Comparison of ENCODE assay signal across 10 cellular contexts in the genomic region with DNA sequence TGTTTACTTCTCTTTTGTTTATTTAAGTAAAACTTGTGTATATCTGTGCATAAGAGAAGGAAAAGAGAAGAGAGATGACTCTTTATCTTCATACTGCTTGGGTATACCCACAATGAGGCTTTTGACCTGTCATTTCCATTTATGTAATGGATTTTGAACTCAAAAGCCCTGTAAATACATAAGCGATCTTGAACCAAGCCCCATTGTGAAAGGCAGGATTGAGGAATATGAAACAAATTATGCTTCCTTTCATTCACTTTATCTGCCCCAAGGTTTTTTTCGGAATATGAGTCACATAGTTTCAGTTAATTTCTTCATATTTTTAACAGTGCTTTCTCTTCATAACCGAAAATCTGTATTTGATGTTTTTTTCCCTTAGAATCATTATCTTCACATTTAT. TPM values are rescaled to one million over a fixed set of nuclear protein-coding genes. Genes with fewer than 3 reads are reported as not detected.
DNase-seq lines count a peak whose midpoint lies in the region; ATAC-seq and TF ChIP-seq lines count a peak whose summit lies in the region.
"Had no signal": no experiment of that assay in that cellular context is flagged by ENCODE, and none has a peak within 500 bp of the region (broad histone marks: within the 10 kb centered on the region; RNA-seq: fewer than 3 reads in every experiment).

No MANE protein-coding gene starts in this region.

- H3K27ac ChIP-seq in CD4-positive, alpha-beta T cell (ENCODE audit: low read depth, low read length): no peak overlapping the region
- H3K27ac ChIP-seq in neutrophil: peak overlapping the region; percentile 49
- no peak overlapping the region for H3K27ac ChIP-seq in effector memory CD4-positive, alpha-beta T cell (ENCODE audit: insufficient read depth, low read length, poor library complexity, severe bottlenecking)

- no peak for TF ChIP-seq CTCF in CD4-positive, alpha-beta T cell (IDR thresholded peaks at IDR 0.05)
- TF ChIP-seq CTCF in epithelial cell of esophagus (IDR thresholded peaks at IDR 0.05; ENCODE audit: insufficient read depth, low read depth, low read length, missing control alignments) (no peak), neutrophil (IDR thresholded peaks at IDR 0.05) (no peak)

- H3K36me3 ChIP-seq in neutrophil: peaks cover 15% of the 10 kb centered on the region
- peaks cover 6% of the 10 kb centered on the region for H3K36me3 ChIP-seq in effector memory CD4-positive, alpha-beta T cell (ENCODE audit: control insufficient read depth, insufficient read depth, low read length)

- no peak overlapping the region for H3K4me3 Mint-ChIP-seq in CD4-positive, alpha-beta T cell
- no peak overlapping the region for H3K4me3 Mint-ChIP-seq in immature natural killer cell
- H3K4me3 Mint-ChIP-seq: natural killer cell treated with Interleukin-12 subunit alpha and Interleukin-12 subunit beta and Interleukin-15 and Interleukin-18, amount 100 ng/mL, for 72 hours had no signal

- no peak for ATAC-seq in CD4-positive, alpha-beta T cell (ENCODE audit: poor library complexity)
- ATAC-seq: natural killer cell treated with Interleukin-12 subunit alpha and Interleukin-12 subunit beta and Interleukin-15 and Interleukin-18, amount 100 ng/mL, for 72 hours had no signal

- CTCF ChIA-PET in CD4-positive, alpha-beta T cell (lab: Charles Lee): no interaction called here

- no peak for DNase-seq in CD4-positive, alpha-beta T cell
- peak; percentile 73 for DNase-seq in OCI-M1 (lab: John Stamatoyannopoulos, UW)
- peak; percentile 65 for DNase-seq in epithelial cell of esophagus (ENCODE audit: low read depth)
- no peak for DNase-seq in retina
- DNase-seq in immature natural killer cell: no peak
- DNase-seq in activated CD8-positive, alpha-beta memory T cell treated with anti-CD3 and anti-CD28 coated beads, Interleukin-2, amount 50 U/mL, for 4 hours: no peak
- DNase-seq in effector memory CD4-positive, alpha-beta T cell: no peak
- DNase-seq: NCI-H1694 treated with DMSO at 0.1 percent for 48 hours had no signal

- H3K9me3 Mint-ChIP-seq in CD4-positive, alpha-beta T cell: no peaks in the 10 kb centered on the region
- H3K9me3 Mint-ChIP-seq in immature natural killer cell: peaks cover 0 to 15% (median 1%) of the 10 kb centered on the region in 6 donors
- H3K9me3 Mint-ChIP-seq: natural killer cell treated with Interleukin-12 subunit alpha and Interleukin-12 subunit beta and Interleukin-15 and Interleukin-18, amount 100 ng/mL, for 72 hours had no signal

- H3K4me3 ChIP-seq in epithelial cell of esophagus (ENCODE audit: low read length): no peak overlapping the region
- H3K4me3 ChIP-seq in neutrophil (ENCODE audit: low read depth in 1 of 2, low read length in 1 of 2): no peak overlapping the region
- no peak overlapping the region for H3K4me3 ChIP-seq in effector memory CD4-positive, alpha-beta T cell (ENCODE audit: insufficient read depth, low read depth, low read length, poor library complexity, severe bottlenecking)

- no peaks in the 10 kb centered on the region for H3K27me3 ChIP-seq in CD4-positive, alpha-beta T cell (ENCODE audit: control insufficient read depth, insufficient read depth, low read length)
- H3K27me3 ChIP-seq in neutrophil: no peaks in the 10 kb centered on the region
- no peaks in the 10 kb centered on the region for H3K27me3 ChIP-seq in effector memory CD4-positive, alpha-beta T cell (replicated peaks; ENCODE audit: control insufficient read depth, insufficient read depth, low read length, poor library complexity, severe bottlenecking)

- no peaks in the 10 kb centered on the region for H3K27me3 Mint-ChIP-seq in CD4-positive, alpha-beta T cell
- no peaks in the 10 kb centered on the region for H3K27me3 Mint-ChIP-seq in immature natural killer cell (ENCODE audit: low read depth in 3 of 3)
- H3K27me3 Mint-ChIP-seq: natural killer cell treated with Interleukin-12 subunit alpha and Interleukin-12 subunit beta and Interleukin-15 and Interleukin-18, amount 100 ng/mL, for 72 hours had no signal

- peak overlapping the region; percentile 26 for H3K27ac Mint-ChIP-seq in CD4-positive, alpha-beta T cell
- H3K27ac Mint-ChIP-seq in immature natural killer cell: peak overlapping the region in 2 of 6 donors; percentile 10 to 54
- H3K27ac Mint-ChIP-seq: natural killer cell treated with Interleukin-12 subunit alpha and Interleukin-12 subunit beta and Interleukin-15 and Interleukin-18, amount 100 ng/mL, for 72 hours had no signal

- H3K4me1 Mint-ChIP-seq in CD4-positive, alpha-beta T cell (ENCODE audit: low read depth): peaks cover 77% of the 10 kb centered on the region
- peaks cover 33 to 62% of the 10 kb centered on the region in 2 donors for H3K4me1 Mint-ChIP-seq in immature natural killer cell

- peaks cover 0 to 7% of the 10 kb centered on the region in 2 experiments for H3K4me1 ChIP-seq in neutrophil (ENCODE audit: control insufficient read depth in 1 of 2, insufficient read depth in 1 of 2, low read depth in 1 of 2, low read length in 1 of 2)
- H3K4me1 ChIP-seq in effector memory CD4-positive, alpha-beta T cell (ENCODE audit: control insufficient read depth, insufficient read depth, low read length, poor library complexity, severe bottlenecking): peaks cover 2% of the 10 kb centered on the region

- no peaks in the 10 kb centered on the region for H3K9me3 ChIP-seq in CD4-positive, alpha-beta T cell (ENCODE audit: control insufficient read depth, low read length)
- H3K9me3 ChIP-seq in neutrophil: no peaks in the 10 kb centered on the region
- H3K9me3 ChIP-seq in effector memory CD4-positive, alpha-beta T cell (ENCODE audit: control insufficient read depth, low read length): no peaks in the 10 kb centered on the region

- intact Hi-C loops in CD4-positive, alpha-beta T cell (cut with DNase I, micrococcal nuclease): no loop called here

- POLR2A ChIA-PET in CD4-positive, alpha-beta T cell (lab: Charles Lee): no interaction called here

- H3K36me3 Mint-ChIP-seq in CD4-positive, alpha-beta T cell (ENCODE audit: low read depth): peaks cover 63% of the 10 kb centered on the region
- H3K36me3 Mint-ChIP-seq in immature natural killer cell: peaks cover 12 to 23% (median 17%) of the 10 kb centered on the region in 3 donors
- H3K36me3 Mint-ChIP-seq: natural killer cell treated with Interleukin-12 subunit alpha and Interleukin-12 subunit beta and Interleukin-15 and Interleukin-18, amount 100 ng/mL, for 72 hours had no signal

RNA-seq across cellular contexts. Expression of gene CNST, which starts 21.4 kb away (rescaled TPM):
- total RNA-seq in CD4-positive, alpha-beta T cell: 10 to 100 TPM; 71.9 to 72.6 TPM
- 10 to 100 TPM; 21.8 to 30.0 (median 24.1) TPM for polyA plus RNA-seq in immature natural killer cell

RNA-seq across cellular contexts. Expression of gene TFB2M, which starts 21.5 kb away (rescaled TPM):
- total RNA-seq in CD4-positive, alpha-beta T cell: 1 to 10 TPM; 8.0 to 9.0 TPM
- 10 to 100 TPM; 15.0 to 17.9 (median 15.6) TPM for polyA plus RNA-seq in immature natural killer cell

Comparison
In these comparisons a context has a peak if more than half of its experiments do, and no peak if none do; other contexts are left out.
1. DNase-seq: peak in OCI-M1 (single experiment) and epithelial cell of esophagus (single experiment); none in CD4-positive, alpha-beta T cell (0 of 10), retina (single experiment), immature natural killer cell (0 of 3), activated CD8-positive, alpha-beta memory T cell treated with anti-CD3 and anti-CD28 coated beads, Interleukin-2, amount 50 U/mL, for 4 hours (single experiment) and effector memory CD4-positive, alpha-beta T cell (0 of 3).